In the genomic region with DNA sequence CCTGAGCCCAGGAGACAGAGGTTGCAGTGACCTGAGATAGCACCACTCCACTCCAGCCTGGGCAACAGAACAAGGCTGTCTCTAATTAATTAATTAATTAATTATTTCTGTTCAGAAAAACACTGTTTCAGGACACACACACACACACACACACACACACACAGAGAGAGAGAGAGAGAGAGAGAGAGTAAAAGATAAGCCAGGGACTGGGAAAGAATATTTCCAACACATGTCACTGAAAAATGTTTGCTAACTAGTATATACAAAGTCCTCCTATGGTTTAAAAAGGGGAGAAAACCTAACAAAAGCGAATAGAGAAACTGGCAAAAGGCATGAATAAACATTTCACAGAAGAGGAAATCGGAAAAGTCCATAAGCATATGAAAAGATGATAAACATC, we compare ENCODE assay signal across 38 cellular contexts. TPM values are rescaled to one million over a fixed set of nuclear protein-coding genes. Genes with fewer than 3 reads are reported as not detected.
"Had no signal": no experiment of that assay in that cellular context is flagged by ENCODE, and none has a peak within 500 bp of the region (broad histone marks: within the 10 kb centered on the region; RNA-seq: fewer than 3 reads in every experiment).

No MANE protein-coding gene starts in this region.

- H3K27ac ChIP-seq: ascending aorta, cardiac muscle cell, WERI-Rb-1 had no signal

- H3K9me3 ChIP-seq: ascending aorta had no signal

- H3K27me3 Mint-ChIP-seq: activated CD4-positive, alpha-beta memory T cell treated with anti-CD3 and anti-CD28 coated beads for 36 hours; activated CD4-positive, alpha-beta T cell treated with anti-CD3 and anti-CD28 coated beads for 36 hours; activated CD8-positive, alpha-beta memory T cell treated with anti-CD3 and anti-CD28 coated beads, Interleukin-2, amount 10 ng/mL, durations not matched to agents 7 days and 5 days; activated naive CD4-positive, alpha-beta T cell treated with anti-CD3 and anti-CD28 coated beads, Interleukin-2, amount 10 ng/mL, durations not matched to agents 7 days and 5 days; activated naive CD4-positive, alpha-beta T cell treated with anti-CD3 and anti-CD28 coated beads, Interleukin-2, amount 50 U/mL, for 24 hours; activated naive CD8-positive, alpha-beta T cell treated with anti-CD3 and anti-CD28 coated beads, Interleukin-2, amount 10 ng/mL, durations not matched to agents 7 days and 5 days; activated naive CD8-positive, alpha-beta T cell treated with anti-CD3 and anti-CD28 coated beads, Interleukin-2, amount 50 U/mL, for 24 hours; activated T-cell treated with anti-CD3 and anti-CD28 coated beads, Interleukin-2, amount 50 U/mL, for 24 hours; central memory CD8-positive, alpha-beta T cell had no signal

- H3K36me3 ChIP-seq: ascending aorta, cardiac muscle cell, WERI-Rb-1 had no signal

- H3K9me3 Mint-ChIP-seq: activated CD4-positive, alpha-beta memory T cell treated with anti-CD3 and anti-CD28 coated beads for 36 hours; activated naive CD4-positive, alpha-beta T cell treated with anti-CD3 and anti-CD28 coated beads, Interleukin-2, amount 10 ng/mL, durations not matched to agents 7 days and 5 days; activated naive CD4-positive, alpha-beta T cell treated with anti-CD3 and anti-CD28 coated beads, Interleukin-2, amount 50 U/mL, for 24 hours; activated naive CD8-positive, alpha-beta T cell treated with anti-CD3 and anti-CD28 coated beads, Interleukin-2, amount 10 ng/mL, durations not matched to agents 7 days and 5 days; activated T-helper 2 cell treated with anti-CD3 and anti-CD28 coated beads, Interferon-gamma antibody, Interleukin-2, Interleukin-4, amounts not matched to agents 10 μg/mL and 5 μg/mL and 100 μg/mL, durations not matched to agents 14 hours and 24 hours and 36 hours; brain; T-helper 1 cell treated with Interleukin-12 subunit alpha and Interleukin-12 subunit beta and Interleukin-4 antibody, amounts not matched to agents 30 μg/mL and 1 μg/mL, for 36 hours; T-helper 2 cell treated with Interferon-gamma antibody and Interleukin-4, amounts not matched to agents 5 μg/mL and 100 μg/mL, for 36 hours; WTC11 had no signal

- H3K27me3 ChIP-seq: ascending aorta, cardiac muscle cell had no signal

- H3K4me3 ChIP-seq: ascending aorta, cardiac muscle cell had no signal

- ATAC-seq: activated CD4-positive, alpha-beta T cell treated with anti-CD3 and anti-CD28 coated beads for 36 hours; activated CD4-positive, CD25-positive, alpha-beta regulatory T cell treated with anti-CD3 and anti-CD28 coated beads, Interleukin-2, amount 50 U/mL, for 24 hours; activated CD8-positive, alpha-beta memory T cell treated with anti-CD3 and anti-CD28 coated beads, Interleukin-2, amount 10 ng/mL, durations not matched to agents 7 days and 5 days; activated CD8-positive, alpha-beta T cell treated with anti-CD3 and anti-CD28 coated beads, Interleukin-2, amount 10 ng/mL, durations not matched to agents 7 days and 5 days; activated naive CD8-positive, alpha-beta T cell treated with anti-CD3 and anti-CD28 coated beads, Interleukin-2, amount 50 U/mL, for 24 hours; WTC11 had no signal

- DNase-seq: activated CD4-positive, alpha-beta memory T cell treated with anti-CD3 and anti-CD28 coated beads for 36 hours; activated CD4-positive, alpha-beta T cell treated with anti-CD3 and anti-CD28 coated beads for 1 hour; activated CD4-positive, alpha-beta T cell treated with anti-CD3 and anti-CD28 coated beads for 36 hours; activated CD4-positive, alpha-beta T cell treated with anti-CD3 and anti-CD28 coated beads for 48 hours; activated CD4-positive, alpha-beta T cell treated with anti-CD3 and anti-CD28 coated beads, Interleukin-2, amount 50 U/mL, for 1 hour; activated CD4-positive, alpha-beta T cell treated with anti-CD3 and anti-CD28 coated beads, Interleukin-2, amount 50 U/mL, for 4 hours; activated CD4-positive, CD25-positive, alpha-beta regulatory T cell; activated CD8-positive, alpha-beta memory T cell treated with anti-CD3 and anti-CD28 coated beads for 24 hours; activated CD8-positive, alpha-beta memory T cell treated with anti-CD3 and anti-CD28 coated beads, Interleukin-2, amount 10 ng/mL, durations not matched to agents 7 days and 5 days; activated CD8-positive, alpha-beta memory T cell treated with anti-CD3 and anti-CD28 coated beads, Interleukin-2, amount 50 U/mL, for 48 hours; activated CD8-positive, alpha-beta T cell treated with anti-CD3 and anti-CD28 coated beads, Interleukin-2, amount 10 ng/mL, durations not matched to agents 7 days and 5 days; activated effector memory CD4-positive, alpha-beta T cell treated with Interleukin-2 at 50 U/mL for 16 hours; activated gamma-delta T cell; activated naive CD4-positive, alpha-beta T cell treated with anti-CD3 and anti-CD28 coated beads, Interleukin-2, amount 10 ng/mL, durations not matched to agents 7 days and 5 days; activated naive CD4-positive, alpha-beta T cell treated with Interleukin-2 at 50 U/mL for 16 hours; activated naive CD8-positive, alpha-beta T cell treated with anti-CD3 and anti-CD28 coated beads, Interleukin-2, amount 10 ng/mL, durations not matched to agents 7 days and 5 days; activated naive CD8-positive, alpha-beta T cell treated with anti-CD3 and anti-CD28 coated beads, Interleukin-2, amount 50 U/mL, for 24 hours; activated T-cell treated with anti-CD3 and anti-CD28 coated beads, Interleukin-2, amount 50 U/mL, for 24 hours; activated T-cell treated with anti-CD3 and anti-CD28 coated beads, Interleukin-2, amount 50 U/mL, for 48 hours; amygdala; anterior cingulate cortex; caudate nucleus; cerebellar nuclear complex; T-helper 1 cell; T-helper 2 cell; T-helper 9 cell; WERI-Rb-1 had no signal

- H3K27ac Mint-ChIP-seq: activated CD4-positive, alpha-beta memory T cell treated with anti-CD3 and anti-CD28 coated beads for 36 hours; activated CD4-positive, alpha-beta T cell treated with anti-CD3 and anti-CD28 coated beads for 36 hours; activated CD8-positive, alpha-beta memory T cell treated with anti-CD3 and anti-CD28 coated beads, Interleukin-2, amount 10 ng/mL, durations not matched to agents 7 days and 5 days; activated CD8-positive, alpha-beta T cell treated with anti-CD3 and anti-CD28 coated beads, Interleukin-2, amount 10 ng/mL, durations not matched to agents 7 days and 5 days; activated naive CD4-positive, alpha-beta T cell treated with anti-CD3 and anti-CD28 coated beads, Interleukin-2, amount 10 ng/mL, durations not matched to agents 7 days and 5 days; activated naive CD4-positive, alpha-beta T cell treated with anti-CD3 and anti-CD28 coated beads, Interleukin-2, amount 50 U/mL, for 24 hours; activated naive CD8-positive, alpha-beta T cell; activated naive CD8-positive, alpha-beta T cell treated with anti-CD3 and anti-CD28 coated beads, Interleukin-2, amount 10 ng/mL, durations not matched to agents 7 days and 5 days; activated naive CD8-positive, alpha-beta T cell treated with anti-CD3 and anti-CD28 coated beads, Interleukin-2, amount 50 U/mL, for 24 hours; activated T-cell treated with anti-CD3 and anti-CD28 coated beads, Interleukin-2, amount 50 U/mL, for 24 hours; activated T-helper 2 cell treated with anti-CD3 and anti-CD28 coated beads, Interferon-gamma antibody, Interleukin-2, Interleukin-4, amounts not matched to agents 10 μg/mL and 5 μg/mL and 100 μg/mL, durations not matched to agents 14 hours and 24 hours and 36 hours; brain; T-helper 1 cell treated with Interleukin-12 subunit alpha and Interleukin-12 subunit beta and Interleukin-4 antibody, amounts not matched to agents 30 μg/mL and 1 μg/mL, for 36 hours; T-helper 2 cell treated with Interferon-gamma antibody and Interleukin-4, amounts not matched to agents 5 μg/mL and 100 μg/mL, for 36 hours; WTC11 had no signal

- H3K4me3 Mint-ChIP-seq: activated CD4-positive, alpha-beta memory T cell treated with anti-CD3 and anti-CD28 coated beads for 36 hours; activated CD4-positive, alpha-beta T cell treated with anti-CD3 and anti-CD28 coated beads for 36 hours; activated CD8-positive, alpha-beta memory T cell treated with anti-CD3 and anti-CD28 coated beads, Interleukin-2, amount 10 ng/mL, durations not matched to agents 7 days and 5 days; activated CD8-positive, alpha-beta T cell treated with anti-CD3 and anti-CD28 coated beads, Interleukin-2, amount 10 ng/mL, durations not matched to agents 7 days and 5 days; activated naive CD4-positive, alpha-beta T cell treated with anti-CD3 and anti-CD28 coated beads, Interleukin-2, amount 10 ng/mL, durations not matched to agents 7 days and 5 days; activated naive CD4-positive, alpha-beta T cell treated with anti-CD3 and anti-CD28 coated beads, Interleukin-2, amount 50 U/mL, for 24 hours; activated naive CD8-positive, alpha-beta T cell; activated naive CD8-positive, alpha-beta T cell treated with anti-CD3 and anti-CD28 coated beads, Interleukin-2, amount 10 ng/mL, durations not matched to agents 7 days and 5 days; activated naive CD8-positive, alpha-beta T cell treated with anti-CD3 and anti-CD28 coated beads, Interleukin-2, amount 50 U/mL, for 24 hours; activated T-cell treated with anti-CD3 and anti-CD28 coated beads, Interleukin-2, amount 50 U/mL, for 24 hours; brain; central memory CD8-positive, alpha-beta T cell; T-helper 1 cell treated with Interleukin-12 subunit alpha and Interleukin-12 subunit beta and Interleukin-4 antibody, amounts not matched to agents 30 μg/mL and 1 μg/mL, for 36 hours; T-helper 2 cell treated with Interferon-gamma antibody and Interleukin-4, amounts not matched to agents 5 μg/mL and 100 μg/mL, for 36 hours; WTC11 had no signal

- H3K36me3 Mint-ChIP-seq: activated CD4-positive, alpha-beta memory T cell treated with anti-CD3 and anti-CD28 coated beads for 36 hours; activated CD8-positive, alpha-beta memory T cell treated with anti-CD3 and anti-CD28 coated beads, Interleukin-2, amount 10 ng/mL, durations not matched to agents 7 days and 5 days; activated naive CD4-positive, alpha-beta T cell treated with anti-CD3 and anti-CD28 coated beads, Interleukin-2, amount 10 ng/mL, durations not matched to agents 7 days and 5 days; activated naive CD4-positive, alpha-beta T cell treated with anti-CD3 and anti-CD28 coated beads, Interleukin-2, amount 50 U/mL, for 24 hours; activated naive CD8-positive, alpha-beta T cell; activated naive CD8-positive, alpha-beta T cell treated with anti-CD3 and anti-CD28 coated beads, Interleukin-2, amount 10 ng/mL, durations not matched to agents 7 days and 5 days; brain; WTC11 had no signal

- H3K4me1 Mint-ChIP-seq: activated CD4-positive, alpha-beta T cell treated with anti-CD3 and anti-CD28 coated beads for 36 hours; activated CD8-positive, alpha-beta memory T cell treated with anti-CD3 and anti-CD28 coated beads, Interleukin-2, amount 10 ng/mL, durations not matched to agents 7 days and 5 days; activated naive CD4-positive, alpha-beta T cell treated with anti-CD3 and anti-CD28 coated beads, Interleukin-2, amount 10 ng/mL, durations not matched to agents 7 days and 5 days; activated naive CD4-positive, alpha-beta T cell treated with anti-CD3 and anti-CD28 coated beads, Interleukin-2, amount 50 U/mL, for 24 hours; activated naive CD8-positive, alpha-beta T cell treated with anti-CD3 and anti-CD28 coated beads, Interleukin-2, amount 10 ng/mL, durations not matched to agents 7 days and 5 days; activated naive CD8-positive, alpha-beta T cell treated with anti-CD3 and anti-CD28 coated beads, Interleukin-2, amount 50 U/mL, for 24 hours; central memory CD8-positive, alpha-beta T cell had no signal

- H3K4me1 ChIP-seq: ascending aorta had no signal

RNA-seq across cellular contexts. Expression of gene LRIG3, which starts 18.1 kb away (rescaled TPM):
- total RNA-seq: activated CD8-positive, alpha-beta T cell treated with anti-CD3 and anti-CD28 coated beads, Interleukin-2, amount 10 ng/mL, durations not matched to agents 7 days and 5 days; activated naive CD8-positive, alpha-beta T cell treated with anti-CD3 and anti-CD28 coated beads, Interleukin-2, amount 10 ng/mL, durations not matched to agents 7 days and 5 days had no signal
